16 cellular contexts compared by ENCODE assay signal in the genomic region with DNA sequence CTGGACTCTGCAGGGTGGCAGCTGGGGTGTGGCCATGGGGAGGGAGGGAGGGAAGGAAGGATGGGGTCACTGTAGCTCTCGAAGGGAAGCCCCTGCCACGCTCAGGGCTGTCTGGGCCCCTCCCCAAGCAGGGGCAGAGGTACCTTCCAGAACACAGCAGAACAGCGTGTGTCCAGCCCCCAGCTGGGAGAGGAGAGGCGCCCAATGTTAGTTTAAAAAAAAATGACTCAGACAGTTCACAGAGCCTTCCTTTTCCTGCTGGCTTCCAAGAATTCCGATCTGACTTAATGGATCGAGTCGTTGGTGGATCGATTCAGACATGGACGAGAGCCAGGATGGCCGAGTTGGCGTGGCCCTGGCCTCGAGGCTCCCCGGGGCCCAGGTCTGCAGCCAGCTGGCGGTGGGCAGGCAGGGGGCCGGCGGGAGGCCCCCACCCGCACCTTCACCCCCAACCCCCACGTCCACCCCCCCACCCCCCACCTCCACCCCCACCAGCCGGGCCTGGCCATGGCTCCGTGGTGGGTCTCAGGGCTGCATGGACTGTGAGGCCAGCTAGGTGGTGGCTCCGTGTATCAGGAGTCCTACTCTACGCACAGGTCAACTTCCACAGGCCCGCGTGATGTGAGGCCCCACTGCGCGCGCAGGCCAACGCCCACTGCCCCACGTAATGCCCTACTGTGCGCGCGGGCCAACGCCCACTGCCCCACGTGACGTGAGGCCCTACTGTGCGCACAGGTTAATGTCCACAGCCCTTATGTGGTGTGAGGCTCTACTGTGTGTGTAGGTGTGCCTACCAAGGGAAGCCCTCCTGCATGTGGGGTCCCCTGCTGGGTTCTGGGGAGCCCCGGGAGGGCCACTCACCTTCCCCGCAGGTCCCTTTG. TPM values are rescaled to one million over a fixed set of nuclear protein-coding genes. Genes with fewer than 3 reads are reported as not detected.
A peak's percentile ranks its signal among the peaks of the same experiment; 100 is the strongest.
DNase-seq lines count a peak whose midpoint lies in the region; ATAC-seq and TF ChIP-seq lines count a peak whose summit lies in the region.
"Had no signal": no experiment of that assay in that cellular context is flagged by ENCODE, and none has a peak within 500 bp of the region (broad histone marks: within the 10 kb centered on the region; RNA-seq: fewer than 3 reads in every experiment).

No MANE protein-coding gene starts in this region.

- TF ChIP-seq RAD21 in HCT116 (IDR thresholded peaks at IDR 0.05; ENCODE audit: low read depth): no peak

- peak; percentile 72 for ATAC-seq in HCT116
- peak; percentile 10 to 66 (median 52) for ATAC-seq in right lobe of liver
- ATAC-seq in GM21723 (IDR thresholded peaks at IDR 0.05; ENCODE audit: unreplicated experiment): no peak
- ATAC-seq in GM21390 (IDR thresholded peaks at IDR 0.05; ENCODE audit: unreplicated experiment): no peak
- ATAC-seq: activated CD4-positive, alpha-beta T cell treated with anti-CD3 and anti-CD28 coated beads for 36 hours; naive thymus-derived CD4-positive, alpha-beta T cell had no signal

- peak overlapping the region; percentile 52 for H3K27ac ChIP-seq in HCT116 (ENCODE audit: low read depth, low read length)
- peak overlapping the region in 4 of 5 donors; percentile 17 to 71 (median 48) for H3K27ac ChIP-seq in adrenal gland
- H3K27ac ChIP-seq in right lobe of liver: no peak overlapping the region
- peak overlapping the region; percentile 38 to 46 for H3K27ac ChIP-seq in uterus
- H3K27ac ChIP-seq: suprapubic skin had no signal

- CTCF ChIA-PET in HCT116 (lab: Charles Lee): no interaction called here

- no peaks in the 10 kb centered on the region for H3K9me2 ChIP-seq in HCT116 (ENCODE audit: insufficient read depth)

- peak overlapping the region; percentile 59 for H3K4me2 ChIP-seq in HCT116 (ENCODE audit: low read length)

- DNase-seq in HCT116 (ENCODE audit: low read depth, low spot score) (peak; percentile 43), adrenal gland (peak in 1 of 7 donors; percentile 63), right lobe of liver (peak in 1 of 3 donors; percentile 42), uterus (no peak), GF-D8 (lab: John Stamatoyannopoulos, UW) (no peak)
- DNase-seq: activated CD4-positive, alpha-beta T cell treated with anti-CD3 and anti-CD28 coated beads for 36 hours; CD4-positive, CD25-positive, alpha-beta regulatory T cell; DND-41; effector CD8-positive, alpha-beta T cell; GOT3; naive thymus-derived CD4-positive, alpha-beta T cell; NCI-H2171 had no signal

- peaks cover 18 to 20% of the 10 kb centered on the region in 2 experiments for H3K4me1 ChIP-seq in HCT116 (ENCODE audit: control insufficient read depth in 1 of 2, insufficient read depth in 2 of 2, low read length in 2 of 2)
- peaks cover 9% of the 10 kb centered on the region in 2 donors for H3K4me1 ChIP-seq in adrenal gland (replicated peaks in 1 of 2)
- H3K4me1 ChIP-seq in right lobe of liver: peaks cover 0 to 10% (median 4%) of the 10 kb centered on the region in 4 donors
- peaks cover 7 to 20% of the 10 kb centered on the region in 2 donors for H3K4me1 ChIP-seq in uterus
- H3K4me1 ChIP-seq: suprapubic skin had no signal

- no peak overlapping the region for H3K4me3 ChIP-seq in HCT116 (replicated peaks in 1 of 2; ENCODE audit: low read depth in 1 of 2, low read length in 2 of 2)
- no peak overlapping the region for H3K4me3 ChIP-seq in adrenal gland
- H3K4me3 ChIP-seq in right lobe of liver: no peak overlapping the region
- no peak overlapping the region for H3K4me3 ChIP-seq in uterus
- H3K4me3 ChIP-seq: suprapubic skin had no signal

- 54 to 64% (median 58%) methylated on average over 20 to 38 of the region's 38 CpGs for WGBS in adrenal gland, 4 donors
- WGBS in right lobe of liver (ENCODE audit: insufficient coverage, low coverage, low lambda C conversion rate, missing lambda C conversion rate): 20% methylated on average over 1 of the region's 38 CpGs

- H3K9me3 ChIP-seq in HCT116 (ENCODE audit: control insufficient read depth in 1 of 2, insufficient read depth in 1 of 2, low read depth in 1 of 2, low read length in 2 of 2) (no peaks in the 10 kb centered on the region), adrenal gland (replicated peaks in 1 of 3) (no peaks in the 10 kb centered on the region), right lobe of liver (no peaks in the 10 kb centered on the region), uterus (no peaks in the 10 kb centered on the region)
- H3K9me3 ChIP-seq: suprapubic skin had no signal

- H4K20me1 ChIP-seq in HCT116 (ENCODE audit: insufficient read depth): no peaks in the 10 kb centered on the region

- H3K27me3 ChIP-seq in HCT116 (ENCODE audit: insufficient read depth, low read length) (no peaks in the 10 kb centered on the region), adrenal gland (no peaks in the 10 kb centered on the region), right lobe of liver (no peaks in the 10 kb centered on the region), uterus (no peaks in the 10 kb centered on the region)

- TF ChIP-seq POLR2A in HCT116 (IDR thresholded peaks at IDR 0.05; ENCODE audit: borderline replicate concordance, extremely low read depth, insufficient read depth, insufficient read length) (no peak), adrenal gland (IDR thresholded peaks at IDR 0.05) (no peak), right lobe of liver (IDR thresholded peaks at IDR 0.05) (no peak), uterus (IDR thresholded peaks at IDR 0.05) (no peak)

- RAD21 ChIA-PET in HCT116 (lab: Charles Lee; ENCODE audit: low non-redundant PET in 1 of 2, low total read pairs in 2 of 2, uncharacterized antibody in 2 of 2, unreplicated experiment in 2 of 2): no interaction called here

- no peaks in the 10 kb centered on the region for H3K36me3 ChIP-seq in HCT116 (ENCODE audit: control insufficient read depth in 1 of 2, insufficient read depth in 2 of 2, low read length in 2 of 2)
- H3K36me3 ChIP-seq in adrenal gland (replicated peaks in 1 of 2): no peaks in the 10 kb centered on the region
- no peaks in the 10 kb centered on the region for H3K36me3 ChIP-seq in right lobe of liver
- H3K36me3 ChIP-seq in uterus: no peaks in the 10 kb centered on the region
- H3K36me3 ChIP-seq: suprapubic skin had no signal

- BruUV-seq in HCT116 (replicated peaks; lab: Mats Ljungman, UMichigan): no TSS peak

- no peak overlapping the region for H2AFZ ChIP-seq in HCT116 (ENCODE audit: low read depth, low read length, poor library complexity, severe bottlenecking)

- POLR2A ChIA-PET in HCT116 (lab: Charles Lee): no interaction called here

- intact Hi-C loops in HCT116 (cut with micrococcal nuclease) (no loop called here), adrenal gland (cut with DNase I) (no loop called here), right lobe of liver (cut with DNase I) (no loop called here), uterus (cut with DNase I; ENCODE audit: low total_unique reads) (no loop called here)

- H3K79me2 ChIP-seq in HCT116 (ENCODE audit: insufficient read depth, low read length): no peaks in the 10 kb centered on the region

- H3K9ac ChIP-seq in HCT116 (ENCODE audit: low read length): no peak overlapping the region

- TF ChIP-seq CTCF in HCT116 (IDR thresholded peaks at IDR 0.05 in 2 of 3, conservative IDR thresholded peaks at IDR 0.05 in 1 of 3; ENCODE audit: borderline replicate concordance in 1 of 3, insufficient read depth in 1 of 3, low read depth in 2 of 3, low read length in 2 of 3): no peak
- no peak for TF ChIP-seq CTCF in adrenal gland (IDR thresholded peaks at IDR 0.05)
- no peak for TF ChIP-seq CTCF in right lobe of liver (IDR thresholded peaks at IDR 0.05)
- no peak for TF ChIP-seq CTCF in uterus (IDR thresholded peaks at IDR 0.05)

TF ChIP-seq in HCT116, 20 proteins besides CTCF, POLR2A, EP300 and RAD21 (continues in another document):
- TF ChIP-seq CBX3 (IDR thresholded peaks at IDR 0.05; ENCODE audit: low read depth) (no peak), CEBPB (IDR thresholded peaks at IDR 0.05; ENCODE audit: low read depth) (no peak), ZNF274 (IDR thresholded peaks at IDR 0.05; ENCODE audit: low read depth, low read length) (no peak), POLR2AphosphoS5 (IDR thresholded peaks at IDR 0.05; ENCODE audit: low read depth, low read length) (no peak), FOSL1 (IDR thresholded peaks at IDR 0.05; ENCODE audit: low read depth) (no peak), EGR1 (IDR thresholded peaks at IDR 0.05; ENCODE audit: low read depth) (no peak)

RNA-seq across cellular contexts. Expression of gene CACNA1H, which starts 21.8 kb away (rescaled TPM):
- 24.3 TPM for total RNA-seq in HCT116 (2021; ENCODE audit: unreplicated experiment)
- 26.8 and 30.7 TPM in 2 replicates for polyA plus RNA-seq in HCT116 (2012)
- 100 to 1,000 TPM in 1 of 8 donors, 10 to 100 TPM in 7; 25.1 to 121 (median 41.7) TPM for total RNA-seq in adrenal gland
- 10 to 100 TPM; 20.1 to 36.2 (median 21.7) TPM for polyA plus RNA-seq in adrenal gland
- 10 to 100 TPM in 1 of 6 experiments, 1 to 10 TPM in 3, under 1 TPM in 2; 0.56 to 14.0 (median 5.0) TPM for total RNA-seq in right lobe of liver
- total RNA-seq in uterus: 10 to 100 TPM in 3 of 4 donors, 1 to 10 TPM in 1; 6.8 to 94.5 (median 27.6) TPM

RNA-seq across cellular contexts. Expression of gene TPSG1, which starts 50.4 kb away (rescaled TPM):
- total RNA-seq in HCT116 (2021; ENCODE audit: unreplicated experiment) (not detected), adrenal gland (1 to 10 TPM in 1 of 8 donors, under 1 TPM in 2, not detected in 5; 0.18 to 5.5 (median 0.29) TPM), right lobe of liver (under 1 TPM in 3 of 6 experiments, not detected in 3; 0.20 to 0.43 (median 0.43) TPM), uterus (1 to 10 TPM in 1 of 4 donors, not detected in 3; 1.5 TPM)
- 0.10 and 0.16 TPM in 2 replicates for polyA plus RNA-seq in HCT116 (2012)
- 1 to 10 TPM in 1 of 3 donors, under 1 TPM in 1, not detected in 1; 0.34 to 2.7 TPM for polyA plus RNA-seq in adrenal gland
- total RNA-seq: activated CD4-positive, alpha-beta T cell treated with anti-CD3 and anti-CD28 coated beads for 36 hours; CD4-positive, CD25-positive, alpha-beta regulatory T cell; naive thymus-derived CD4-positive, alpha-beta T cell; T-helper 2 cell treated with Interferon-gamma antibody and Interleukin-4, amounts not matched to agents 100 ng/mL and 5 ng/mL, for 36 hours had no signal
- polyA plus RNA-seq: CD4-positive, CD25-positive, alpha-beta regulatory T cell; naive thymus-derived CD4-positive, alpha-beta T cell had no signal

RNA-seq across cellular contexts. Expression of gene TPSB2, which starts 55.3 kb away (rescaled TPM):
- total RNA-seq in HCT116 (2021; ENCODE audit: unreplicated experiment) (not detected), adrenal gland (1 to 10 TPM in 2 of 8 donors, under 1 TPM in 3, not detected in 3; 0.54 to 6.6 (median 0.78) TPM), right lobe of liver (1 to 10 TPM in 2 of 6 experiments, under 1 TPM in 2, not detected in 2; 0.24 to 1.6 (median 0.83) TPM), uterus (100 to 1,000 TPM in 1 of 4 donors, 10 to 100 TPM in 2, 1 to 10 TPM in 1; 4.1 to 108 (median 29.0) TPM)
- polyA plus RNA-seq in HCT116 (2012): not detected in 2 replicates
- 1 to 10 TPM in 1 of 3 donors, under 1 TPM in 1, not detected in 1; 0.32 to 5.1 TPM for polyA plus RNA-seq in adrenal gland
- total RNA-seq: activated CD4-positive, alpha-beta T cell treated with anti-CD3 and anti-CD28 coated beads for 36 hours; CD4-positive, CD25-positive, alpha-beta regulatory T cell; T-helper 2 cell treated with Interferon-gamma antibody and Interleukin-4, amounts not matched to agents 100 ng/mL and 5 ng/mL, for 36 hours had no signal
- polyA plus RNA-seq: CD4-positive, CD25-positive, alpha-beta regulatory T cell; naive thymus-derived CD4-positive, alpha-beta T cell had no signal

Comparison
In these comparisons a context has a peak if more than half of its experiments do, and no peak if none do; other contexts are left out.
1. ATAC-seq: peak in HCT116 (single experiment) and right lobe of liver (4 of 4); none in GM21723 (single experiment) and GM21390 (single experiment).
2. H3K27ac ChIP-seq: peak in HCT116 (single experiment), adrenal gland (4 of 5) and uterus (2 of 2); none in right lobe of liver (0 of 3).